ENCODE assay signal across 25 cellular contexts in the genomic region with DNA sequence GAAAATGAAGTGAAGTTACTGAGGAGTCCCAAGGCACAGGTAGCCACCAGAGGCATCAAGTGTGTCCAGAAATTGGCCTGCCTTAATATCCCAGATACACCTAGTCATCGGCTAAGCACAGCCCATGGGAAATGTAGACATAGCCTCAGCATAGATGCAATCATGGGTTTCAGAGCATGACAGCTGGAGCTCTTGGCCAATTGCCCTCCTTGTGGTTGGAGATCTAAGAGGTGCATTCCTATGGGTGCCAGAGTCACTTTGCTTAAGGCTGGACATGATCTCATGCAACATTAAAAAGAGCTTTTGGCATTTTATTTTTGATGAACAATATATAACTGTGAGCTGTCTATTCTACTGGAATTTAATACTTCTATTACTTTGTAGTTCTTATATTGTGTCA.
A peak's percentile ranks its signal among the peaks of the same experiment; 100 is the strongest.
DNase-seq lines count a peak whose midpoint lies in the region; ATAC-seq, FAIRE-seq and TF ChIP-seq lines count a peak whose summit lies in the region.
"Had no signal": no experiment of that assay in that cellular context is flagged by ENCODE, and none has a peak within 500 bp of the region (broad histone marks: within the 10 kb centered on the region; RNA-seq: fewer than 3 reads in every experiment).

No MANE protein-coding gene starts in this region.

- H3K27me3 ChIP-seq in keratinocyte (ENCODE audit: control insufficient read depth, extremely low read depth, insufficient read depth, low read length) = no peaks in the 10 kb centered on the region
- no peaks in the 10 kb centered on the region for H3K27me3 ChIP-seq in hepatocyte
- H3K27me3 ChIP-seq: cardiac muscle cell, gastroesophageal sphincter, neutrophil had no signal

- H4K20me1 ChIP-seq in keratinocyte (ENCODE audit: control insufficient read depth, extremely low read depth, insufficient read depth, low read length) (no peaks in the 10 kb centered on the region), hepatocyte (ENCODE audit: insufficient read depth, poor library complexity, severe bottlenecking) (no peaks in the 10 kb centered on the region)

- H3K4me1 ChIP-seq in keratinocyte (ENCODE audit: control insufficient read depth, extremely low read depth, insufficient read depth, low read length) (peaks cover 5% of the 10 kb centered on the region), hepatocyte (ENCODE audit: insufficient read depth) (no peaks in the 10 kb centered on the region)
- H3K4me1 ChIP-seq: gastroesophageal sphincter had no signal

- H3K9me2 ChIP-seq in hepatocyte (replicated peaks; ENCODE audit: insufficient read depth) = no peaks in the 10 kb centered on the region

- H3K4me2 ChIP-seq in keratinocyte (ENCODE audit: control insufficient read depth, extremely low read depth, insufficient read depth, low read depth, low read length) = no peak overlapping the region
- H3K4me2 ChIP-seq in hepatocyte = no peak overlapping the region

- no peak for ATAC-seq in GM21423 (IDR thresholded peaks at IDR 0.05; ENCODE audit: unreplicated experiment)
- ATAC-seq: gastroesophageal sphincter, left ventricle myocardium superior, SK-N-SH treated with all-trans-retinoic acid at 6 μM for 48 hours had no signal

- H3K79me2 ChIP-seq in keratinocyte (ENCODE audit: control insufficient read depth, insufficient read depth, low read length) (no peaks in the 10 kb centered on the region), hepatocyte (no peaks in the 10 kb centered on the region)

- no peaks in the 10 kb centered on the region for H3K9me1 ChIP-seq in keratinocyte (ENCODE audit: control insufficient read depth, extremely low read depth, insufficient read depth, low read length)

- TF ChIP-seq CTCF in astrocyte of the cerebellum (IDR thresholded peaks at IDR 0.05; ENCODE audit: low read depth, low read length, missing control alignments) (no peak), keratinocyte (optimal IDR thresholded peaks at IDR 0.05 in 1 of 3, IDR thresholded peaks at IDR 0.05 in 1 of 3, conservative IDR thresholded peaks at IDR 0.05 in 1 of 3; ENCODE audit: extremely low read depth in 1 of 3, insufficient read depth in 2 of 3, low read length in 3 of 3) (no peak), hepatocyte (IDR thresholded peaks at IDR 0.05; ENCODE audit: poor library complexity) (no peak)

- H3K9me3 ChIP-seq in keratinocyte (ENCODE audit: control insufficient read depth, low read depth, low read length) (no peaks in the 10 kb centered on the region), hepatocyte (ENCODE audit: low read depth) (no peaks in the 10 kb centered on the region)
- H3K9me3 ChIP-seq: neutrophil had no signal

- 100% methylated on average over 1 of the region's 1 CpG for WGBS in hepatocyte (ENCODE audit: low lambda C conversion rate, missing lambda C conversion rate)

- H3K27ac ChIP-seq in keratinocyte (ENCODE audit: control insufficient read depth, insufficient read depth, low read length) = no peak overlapping the region
- no peak overlapping the region for H3K27ac ChIP-seq in hepatocyte
- H3K27ac ChIP-seq: cardiac muscle cell, gastroesophageal sphincter, neutrophil had no signal

- no peak overlapping the region for H3K9ac ChIP-seq in keratinocyte (ENCODE audit: control insufficient read depth, extremely low read depth, insufficient read depth, low read length)

- in situ Hi-C loops in Caki2 (cut with HindIII; ENCODE audit: low pct_unique_long_range_greater_than_20kb, low sequenced_read_pairs) = no loop called here
- in situ Hi-C loops in astrocyte of the cerebellum (cut with HindIII; ENCODE audit: low sequenced_read_pairs) = no loop called here

- no peaks in the 10 kb centered on the region for H3K36me3 ChIP-seq in keratinocyte (ENCODE audit: control insufficient read depth in 2 of 2, extremely low read depth in 1 of 2, insufficient read depth in 2 of 2, low read length in 2 of 2)
- H3K36me3 ChIP-seq in hepatocyte (replicated peaks; ENCODE audit: insufficient read depth, low read depth) = no peaks in the 10 kb centered on the region
- H3K36me3 ChIP-seq: cardiac muscle cell, gastroesophageal sphincter, neutrophil had no signal

- no peak overlapping the region for H2AFZ ChIP-seq in keratinocyte (ENCODE audit: control insufficient read depth, low read length)
- no peak overlapping the region for H2AFZ ChIP-seq in hepatocyte

- H3K4me3 ChIP-seq in astrocyte of the cerebellum (ENCODE audit: low read depth, low read length) = no peak overlapping the region
- H3K4me3 ChIP-seq in keratinocyte (ENCODE audit: control insufficient read depth in 2 of 3, extremely low read depth in 1 of 3, insufficient read depth in 2 of 3, low read depth in 1 of 3, low read length in 3 of 3) = no peak overlapping the region
- no peak overlapping the region for H3K4me3 ChIP-seq in hepatocyte
- H3K4me3 ChIP-seq: cardiac muscle cell, gastroesophageal sphincter had no signal

- peak; percentile 36 for FAIRE-seq in keratinocyte (lab: Jason Lieb, UNC)
- FAIRE-seq: endothelial cell of umbilical vein had no signal

- dilution Hi-C loops in keratinocyte (cut with MboI; ENCODE audit: extremely low pct_ligation_motif_present, low sequenced_read_pairs) = no loop called here

- DNase-seq in Caki2 (ENCODE audit: low read depth) (peak; percentile 67), LHCN-M2 (ENCODE audit: low read depth) (peak; percentile 45), astrocyte of the cerebellum (ENCODE audit: low read depth) (peak; percentile 12), keratinocyte (ENCODE audit: low read depth, low spot score) (no peak), activated gamma-delta T cell (lab: John Stamatoyannopoulos, UW) (no peak), hepatocyte (ENCODE audit: low spot score) (no peak), NCI-H82 treated with DMSO at 0.1 percent for 48 hours (lab: John Stamatoyannopoulos, UW; ENCODE audit: unreplicated experiment) (no peak)
- DNase-seq: activated CD4-positive, alpha-beta T cell treated with anti-CD3 and anti-CD28 coated beads for 1 hour; activated naive CD8-positive, alpha-beta T cell treated with anti-CD3 and anti-CD28 coated beads, Interleukin-2, amount 10 ng/mL, durations not matched to agents 7 days and 5 days; CD4-positive, CD25-positive, alpha-beta regulatory T cell; dermis blood vessel endothelial cell; DMS79 treated with DMSO at 0.1 percent for 48 hours; HFFc6; Kasumi-1; left ventricle myocardium superior; NCI-H1417; NCI-H748 treated with DMSO at 0.1 percent for 48 hours; stimulated activated CD4-positive, alpha-beta T cell treated with anti-CD3 and anti-CD28 coated beads, Interleukin-12 subunit alpha, Interleukin-12 subunit beta, amount 100 ng/mL, for 4 hours; T-helper 9 cell had no signal

Comparison
In these comparisons a context has a peak if more than half of its experiments do, and no peak if none do; other contexts are left out.
1. DNase-seq: peak in Caki2 (single experiment), LHCN-M2 (single experiment) and astrocyte of the cerebellum (single experiment); none in keratinocyte (single experiment), activated gamma-delta T cell (single experiment), hepatocyte (single experiment) and NCI-H82 treated with DMSO at 0.1 percent for 48 hours (single experiment).